In the genomic region with DNA sequence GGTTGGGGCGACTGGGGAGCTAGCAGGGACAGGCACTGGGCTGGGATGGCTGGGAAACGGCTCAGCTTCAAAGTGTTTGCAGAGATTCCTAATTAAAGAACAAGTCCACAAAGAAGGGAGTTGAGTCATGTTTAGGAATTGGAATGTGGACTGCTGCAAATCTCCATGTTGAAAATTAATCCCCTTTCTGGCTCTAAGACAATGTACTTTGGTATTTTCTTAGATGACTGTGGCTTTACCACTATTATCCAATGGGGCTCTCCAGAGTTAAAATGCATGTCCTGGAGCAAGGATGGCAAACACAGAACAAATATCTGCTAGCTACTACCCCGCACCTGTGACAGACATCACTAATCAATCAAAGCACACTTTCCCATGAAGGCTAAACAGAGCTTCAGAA, we compare ENCODE assay signal across 22 cellular contexts. TPM values are rescaled to one million over a fixed set of nuclear protein-coding genes. Genes with fewer than 3 reads are reported as not detected.
A peak's percentile ranks its signal among the peaks of the same experiment; 100 is the strongest.
DNase-seq lines count a peak whose midpoint lies in the region; ATAC-seq and TF ChIP-seq lines count a peak whose summit lies in the region.
"Had no signal": no experiment of that assay in that cellular context is flagged by ENCODE, and none has a peak within 500 bp of the region (broad histone marks: within the 10 kb centered on the region; RNA-seq: fewer than 3 reads in every experiment).

No MANE protein-coding gene starts in this region.

- no peaks in the 10 kb centered on the region for H3K36me3 Mint-ChIP-seq in HFFc6 (ENCODE audit: low read depth)
- H3K36me3 Mint-ChIP-seq: stimulated activated memory B cell treated with anti-CD40 and anti-IgM and Interleukin-4, amounts not matched to agents 10 μg/mL and 1 μg/mL and 100 μg/mL, for 72 hours had no signal

- DNase-seq in HFFc6 (peak; percentile 37), astrocyte of the hippocampus (ENCODE audit: low read depth, low spot score) (peak; percentile 93), kidney tubule cell (ENCODE audit: low spot score) (peak; percentile 91), NOMO-1 treated with DMSO at 0.1 percent for 48 hours (lab: John Stamatoyannopoulos, UW; ENCODE audit: unreplicated experiment) (no peak)
- no peak for DNase-seq in stimulated activated naive CD4-positive, alpha-beta T cell (lab: John Stamatoyannopoulos, UW)
- DNase-seq: activated CD8-positive, alpha-beta T cell treated with anti-CD3 and anti-CD28 coated beads for 36 hours; activated naive CD4-positive, alpha-beta T cell treated with anti-CD3 and anti-CD28 coated beads, Interleukin-2, amount 50 U/mL, for 16 hours; AML-193; CD4-positive, alpha-beta T cell; kidney; NCI-H1436; NCI-H446 treated with DMSO at 0.1 percent for 48 hours; stimulated activated CD4-positive, alpha-beta T cell treated with anti-CD3 and anti-CD28 coated beads, Interleukin-4, amount 100 ng/mL, for 4 hours; T-helper 2 cell; upper lobe of right lung had no signal

- no peak for TF ChIP-seq CTCF in HFFc6 (IDR thresholded peaks at IDR 0.05)

- no peak overlapping the region for H3K27ac Mint-ChIP-seq in HFFc6
- H3K27ac Mint-ChIP-seq: activated CD8-positive, alpha-beta T cell treated with anti-CD3 and anti-CD28 coated beads for 36 hours; activated T-helper 17 cell treated with anti-CD3 and anti-CD28 coated beads, Interleukin-2, amount 50 U/mL, for 72 hours; CD4-positive, alpha-beta T cell; stimulated activated memory B cell treated with anti-CD40 and anti-IgM and Interleukin-4, amounts not matched to agents 10 μg/mL and 1 μg/mL and 100 μg/mL, for 72 hours had no signal

- ATAC-seq in GM19455 (IDR thresholded peaks at IDR 0.05; ENCODE audit: unreplicated experiment) (no peak), HG03196 (IDR thresholded peaks at IDR 0.05; ENCODE audit: unreplicated experiment) (no peak)
- ATAC-seq: activated CD8-positive, alpha-beta T cell treated with anti-CD3 and anti-CD28 coated beads for 36 hours; activated T-helper 17 cell treated with anti-CD3 and anti-CD28 coated beads, Interleukin-2, amount 50 U/mL, for 72 hours; sciatic nerve; SK-N-SH treated with all-trans-retinoic acid at 6 μM for 48 hours; stimulated activated memory B cell treated with anti-CD40 and anti-IgM and Interleukin-4, amounts not matched to agents 10 μg/mL and 1 μg/mL and 100 μg/mL, for 72 hours; upper lobe of right lung had no signal

- no peak overlapping the region for H3K4me3 Mint-ChIP-seq in HFFc6
- H3K4me3 Mint-ChIP-seq: activated CD8-positive, alpha-beta T cell treated with anti-CD3 and anti-CD28 coated beads for 36 hours; activated T-helper 17 cell treated with anti-CD3 and anti-CD28 coated beads, Interleukin-2, amount 50 U/mL, for 72 hours; CD4-positive, alpha-beta T cell; stimulated activated memory B cell treated with anti-CD40 and anti-IgM and Interleukin-4, amounts not matched to agents 10 μg/mL and 1 μg/mL and 100 μg/mL, for 72 hours had no signal

- peaks cover 9% of the 10 kb centered on the region for H3K27me3 Mint-ChIP-seq in HFFc6 (ENCODE audit: insufficient read depth)

- H3K4me1 Mint-ChIP-seq in HFFc6 (ENCODE audit: low read depth), result peaks cover 9% of the 10 kb centered on the region; the same call in 1 of the 2 replicates
- H3K4me1 Mint-ChIP-seq: activated T-helper 17 cell treated with anti-CD3 and anti-CD28 coated beads, Interleukin-2, amount 50 U/mL, for 72 hours; stimulated activated memory B cell treated with anti-CD40 and anti-IgM and Interleukin-4, amounts not matched to agents 10 μg/mL and 1 μg/mL and 100 μg/mL, for 72 hours had no signal

- no peaks in the 10 kb centered on the region for H3K9me3 Mint-ChIP-seq in HFFc6
- H3K9me3 Mint-ChIP-seq: activated CD8-positive, alpha-beta T cell treated with anti-CD3 and anti-CD28 coated beads for 36 hours; activated T-helper 17 cell treated with anti-CD3 and anti-CD28 coated beads, Interleukin-2, amount 50 U/mL, for 72 hours; CD4-positive, alpha-beta T cell; stimulated activated memory B cell treated with anti-CD40 and anti-IgM and Interleukin-4, amounts not matched to agents 10 μg/mL and 1 μg/mL and 100 μg/mL, for 72 hours had no signal

RNA-seq across cellular contexts. Expression of gene WSCD1, which starts 22.2 kb away (rescaled TPM):
- not detected for total RNA-seq in HFFc6 (2021; fragmentation: NEBNext Ultra II Directional; extraction: Animal tissue kit (Norgen Biotek cat#: 25700))
- total RNA-seq: activated T-helper 17 cell treated with anti-CD3 and anti-CD28 coated beads, Interleukin-2, amount 50 U/mL, for 72 hours; CD4-positive, alpha-beta T cell; OCI-LY7 had no signal

Comparison
In these comparisons a context has a peak if more than half of its experiments do, and no peak if none do; other contexts are left out.
1. DNase-seq: peak in HFFc6 (single experiment), astrocyte of the hippocampus (single experiment) and kidney tubule cell (single experiment); none in stimulated activated naive CD4-positive, alpha-beta T cell (0 of 6) and NOMO-1 treated with DMSO at 0.1 percent for 48 hours (single experiment).